ENCODE assay signal across 11 cellular contexts in the genomic region with DNA sequence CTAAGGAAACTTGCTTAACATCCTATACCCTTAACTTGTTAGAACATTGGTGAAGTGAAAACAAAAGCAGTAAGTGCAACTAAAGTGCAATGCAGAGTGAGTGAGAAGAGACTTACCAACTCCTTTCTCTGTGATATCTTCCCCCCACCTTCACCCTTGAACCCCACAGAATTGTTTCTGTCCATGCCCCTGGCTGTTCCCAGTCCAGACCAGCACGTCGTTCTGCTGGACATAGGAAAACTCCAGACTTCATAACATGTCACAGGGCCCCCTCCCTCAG.
DNase-seq lines count a peak whose midpoint lies in the region; ATAC-seq and TF ChIP-seq lines count a peak whose summit lies in the region.
"Had no signal": no experiment of that assay in that cellular context is flagged by ENCODE, and none has a peak within 500 bp of the region (broad histone marks: within the 10 kb centered on the region; RNA-seq: fewer than 3 reads in every experiment).

No MANE protein-coding gene starts in this region.

- H3K27ac Mint-ChIP-seq in activated CD4-positive, alpha-beta T cell treated with anti-CD3 and anti-CD28 coated beads for 36 hours = peak overlapping the region; percentile 99
- peak overlapping the region; percentile 81 for H3K27ac Mint-ChIP-seq in activated B cell treated with CpG ODN at 0.5 μM for 24 hours
- H3K27ac Mint-ChIP-seq in naive thymus-derived CD8-positive, alpha-beta T cell = peak overlapping the region in 9 of 10 donors; percentile 88 to 98 (median 92)

- no peaks in the 10 kb centered on the region for H3K27me3 Mint-ChIP-seq in activated CD4-positive, alpha-beta T cell treated with anti-CD3 and anti-CD28 coated beads for 36 hours
- H3K27me3 Mint-ChIP-seq in activated B cell treated with CpG ODN at 0.5 μM for 24 hours = no peaks in the 10 kb centered on the region
- no peaks in the 10 kb centered on the region for H3K27me3 Mint-ChIP-seq in naive thymus-derived CD8-positive, alpha-beta T cell

- no peaks in the 10 kb centered on the region for H3K9me3 Mint-ChIP-seq in activated CD4-positive, alpha-beta T cell treated with anti-CD3 and anti-CD28 coated beads for 36 hours (ENCODE audit: low read depth)
- H3K9me3 Mint-ChIP-seq in activated B cell treated with CpG ODN at 0.5 μM for 24 hours = no peaks in the 10 kb centered on the region
- H3K9me3 Mint-ChIP-seq in naive thymus-derived CD8-positive, alpha-beta T cell = no peaks in the 10 kb centered on the region

- CTCF ChIA-PET in activated CD4-positive, alpha-beta T cell treated with anti-CD3 and anti-CD28 coated beads for 36 hours (lab: Charles Lee) = interaction anchor here (0.7 to 1.1 kb wide), 2 partner anchors 73 to 377 kb away, joined by 3 read pairs; no protein-coding TSS in a partner anchor
- CTCF ChIA-PET in activated B cell treated with CpG ODN at 0.5 μM for 24 hours (lab: Charles Lee) = interaction anchor here (1.2 to 2.8 kb wide), 8 partner anchors 10 to 108 kb away, joined by 3 to 24 read pairs (median 5); no protein-coding TSS in a partner anchor

- peaks cover 8% of the 10 kb centered on the region for H3K4me1 Mint-ChIP-seq in activated CD4-positive, alpha-beta T cell treated with anti-CD3 and anti-CD28 coated beads for 36 hours
- peaks cover 69% of the 10 kb centered on the region for H3K4me1 Mint-ChIP-seq in activated B cell treated with CpG ODN at 0.5 μM for 24 hours
- H3K4me1 Mint-ChIP-seq in naive thymus-derived CD8-positive, alpha-beta T cell = peaks cover 4 to 64% (median 26%) of the 10 kb centered on the region in 4 donors

- ATAC-seq in activated CD4-positive, alpha-beta T cell treated with anti-CD3 and anti-CD28 coated beads for 36 hours = no peak
- peak; percentile 31 for ATAC-seq in GM21528 (IDR thresholded peaks at IDR 0.05; ENCODE audit: low FRiP score, unreplicated experiment)
- ATAC-seq in activated B cell treated with CpG ODN at 0.5 μM for 24 hours (ENCODE audit: low read depth) = peak; percentile 23
- peak; percentile 26 to 35 for ATAC-seq in naive thymus-derived CD8-positive, alpha-beta T cell
- no peak for ATAC-seq in GM21360 (IDR thresholded peaks at IDR 0.05; ENCODE audit: unreplicated experiment)

- H3K36me3 Mint-ChIP-seq in activated CD4-positive, alpha-beta T cell treated with anti-CD3 and anti-CD28 coated beads for 36 hours (ENCODE audit: low read depth) = peaks cover 99% of the 10 kb centered on the region
- no peaks in the 10 kb centered on the region for H3K36me3 Mint-ChIP-seq in activated B cell treated with CpG ODN at 0.5 μM for 24 hours (ENCODE audit: low read depth)
- H3K36me3 Mint-ChIP-seq in naive thymus-derived CD8-positive, alpha-beta T cell = peaks cover 4 to 61% (median 50%) of the 10 kb centered on the region in 3 donors

- no peak for DNase-seq in activated CD4-positive, alpha-beta T cell treated with anti-CD3 and anti-CD28 coated beads for 36 hours
- DNase-seq in activated CD4-positive, alpha-beta T cell treated with anti-CD3 and anti-CD28 coated beads, Interleukin-2, amount 50 U/mL, for 4 hours = no peak
- no peak for DNase-seq in activated B cell treated with CpG ODN at 0.5 μM for 24 hours
- no peak for DNase-seq in naive thymus-derived CD8-positive, alpha-beta T cell
- DNase-seq in effector CD8-positive, alpha-beta T cell (lab: John Stamatoyannopoulos, UW) = no peak
- DNase-seq in Kasumi-1 (lab: John Stamatoyannopoulos, UW) = no peak
- DNase-seq: Caco-2, GOT3, NCI-H1092 had no signal

- H3K4me3 Mint-ChIP-seq in activated CD4-positive, alpha-beta T cell treated with anti-CD3 and anti-CD28 coated beads for 36 hours = peak overlapping the region; percentile 84
- peak overlapping the region; percentile 12 for H3K4me3 Mint-ChIP-seq in activated B cell treated with CpG ODN at 0.5 μM for 24 hours
- H3K4me3 Mint-ChIP-seq in naive thymus-derived CD8-positive, alpha-beta T cell = peak overlapping the region; percentile 78 to 93 (median 88)

- no peak for TF ChIP-seq CTCF in activated B cell treated with CpG ODN at 0.5 μM for 24 hours (IDR thresholded peaks at IDR 0.05)

- intact Hi-C loops in activated CD4-positive, alpha-beta T cell treated with anti-CD3 and anti-CD28 coated beads for 36 hours (cut with DNase I, micrococcal nuclease) = loop anchor here in 1 of 2 experiments (5.0 kb wide), 2 partner anchors 35 to 645 kb away; no protein-coding TSS in a partner anchor
- intact Hi-C loops in activated B cell treated with CpG ODN at 0.5 μM for 24 hours (cut with micrococcal nuclease) = loop anchor here (2.0 kb wide), 1 partner anchor 34 kb away; no protein-coding TSS in a partner anchor

- POLR2A ChIA-PET in activated CD4-positive, alpha-beta T cell treated with anti-CD3 and anti-CD28 coated beads for 36 hours (lab: Charles Lee) = no interaction called here
- POLR2A ChIA-PET in activated B cell treated with CpG ODN at 0.5 μM for 24 hours (lab: Charles Lee) = interaction anchor here (0.7 to 3.4 kb wide), 7 partner anchors 9 to 73 kb away, joined by 3 to 24 read pairs (median 4); no protein-coding TSS in a partner anchor
- POLR2A ChIA-PET in naive thymus-derived CD8-positive, alpha-beta T cell (lab: Charles Lee) = interaction anchor here (0.7 to 34.2 kb wide), 7 partner anchors 13 to 295 kb away, joined by 3 to 760 read pairs (median 14); no protein-coding TSS in a partner anchor

Comparison
In these comparisons a context has a peak if more than half of its experiments do, and no peak if none do; other contexts are left out.
1. ATAC-seq: peak in GM21528 (single experiment), activated B cell treated with CpG ODN at 0.5 μM for 24 hours (single experiment) and naive thymus-derived CD8-positive, alpha-beta T cell (2 of 2); none in activated CD4-positive, alpha-beta T cell treated with anti-CD3 and anti-CD28 coated beads for 36 hours (single experiment) and GM21360 (single experiment).
2. H3K4me3 Mint-ChIP-seq: peak in every context shown above with its lines; median percentile 88 in naive thymus-derived CD8-positive, alpha-beta T cell; 84 in activated CD4-positive, alpha-beta T cell treated with anti-CD3 and anti-CD28 coated beads for 36 hours; 12 in activated B cell treated with CpG ODN at 0.5 μM for 24 hours.
3. Peak in every context shown above with its lines, with median percentiles within 50 percentile points of each other: H3K27ac Mint-ChIP-seq.